1 cellular context compared by ENCODE assay signal in the genomic region with DNA sequence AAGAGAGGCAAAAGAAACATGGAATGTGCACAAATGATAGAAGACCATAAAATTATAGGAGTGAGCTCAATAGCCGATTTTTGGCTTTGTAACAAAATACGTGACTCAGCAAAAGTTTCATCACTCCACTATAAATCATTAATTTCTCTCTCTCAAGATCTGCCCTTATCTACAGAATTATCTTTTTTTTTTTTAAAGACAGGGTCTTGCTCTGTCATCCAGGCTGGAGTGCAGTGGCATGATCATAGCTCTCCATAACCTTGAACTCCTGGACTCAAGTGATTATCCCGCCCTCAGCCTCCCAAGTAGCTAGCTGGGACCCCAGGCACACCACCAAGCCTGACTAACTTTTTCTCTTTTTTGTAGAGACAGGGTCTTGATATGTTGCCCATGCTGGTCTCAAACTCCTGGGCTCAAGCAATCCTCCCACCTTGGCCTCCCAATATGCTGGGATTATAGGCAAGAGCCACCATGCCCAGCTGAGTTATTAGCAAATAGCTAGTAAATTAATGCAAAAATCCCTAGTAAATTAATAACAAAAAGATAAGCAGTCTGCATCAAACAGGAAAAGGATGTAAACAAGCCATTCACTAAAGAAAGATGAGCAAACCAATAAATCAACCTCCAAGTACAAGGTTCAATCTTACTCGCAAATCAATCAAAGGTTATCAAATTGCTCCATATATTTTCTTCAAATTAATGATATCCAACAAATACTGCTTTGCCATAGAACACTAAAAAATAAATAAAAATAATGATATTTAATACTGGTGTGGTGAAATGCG.
TF ChIP-seq lines count a peak whose summit lies in the region.

No MANE protein-coding gene starts in this region.

TF ChIP-seq in liver, 16 proteins besides CTCF, POLR2A, EP300 and RAD21 (continued from another document):
- TF ChIP-seq, protein P1, sequence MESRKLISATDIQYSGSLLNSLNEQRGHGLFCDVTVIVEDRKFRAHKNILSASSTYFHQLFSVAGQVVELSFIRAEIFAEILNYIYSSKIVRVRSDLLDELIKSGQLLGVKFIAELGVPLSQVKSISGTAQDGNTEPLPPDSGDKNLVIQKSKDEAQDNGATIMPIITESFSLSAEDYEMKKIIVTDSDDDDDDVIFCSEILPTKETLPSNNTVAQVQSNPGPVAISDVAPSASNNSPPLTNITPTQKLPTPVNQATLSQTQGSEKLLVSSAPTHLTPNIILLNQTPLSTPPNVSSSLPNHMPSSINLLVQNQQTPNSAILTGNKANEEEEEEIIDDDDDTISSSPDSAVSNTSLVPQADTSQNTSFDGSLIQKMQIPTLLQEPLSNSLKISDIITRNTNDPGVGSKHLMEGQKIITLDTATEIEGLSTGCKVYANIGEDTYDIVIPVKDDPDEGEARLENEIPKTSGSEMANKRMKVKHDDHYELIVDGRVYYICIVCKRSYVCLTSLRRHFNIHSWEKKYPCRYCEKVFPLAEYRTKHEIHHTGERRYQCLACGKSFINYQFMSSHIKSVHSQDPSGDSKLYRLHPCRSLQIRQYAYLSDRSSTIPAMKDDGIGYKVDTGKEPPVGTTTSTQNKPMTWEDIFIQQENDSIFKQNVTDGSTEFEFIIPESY (IDR thresholded peaks at IDR 0.05): no peak
- TF ChIP-seq HNF4A (conservative IDR thresholded peaks at IDR 0.05) (peak; percentile 38 to 66), FOXA2 (IDR thresholded peaks at IDR 0.05) (peak; percentile 28), ATF3 (IDR thresholded peaks at IDR 0.05) (peak; percentile 38), JUND (IDR thresholded peaks at IDR 0.05) (peak in 1 of 2 donors; percentile 15), REST (IDR thresholded peaks at IDR 0.05) (no peak), RXRA (IDR thresholded peaks at IDR 0.05) (no peak), EGR1 (IDR thresholded peaks at IDR 0.05; ENCODE audit: low read depth in 2 of 2) (no peak), TAF1 (conservative IDR thresholded peaks at IDR 0.05) (no peak), YY1 (IDR thresholded peaks at IDR 0.05) (no peak), FOXA1 (IDR thresholded peaks at IDR 0.05) (no peak), NR2F2 (IDR thresholded peaks at IDR 0.05) (no peak), GABPA (IDR thresholded peaks at IDR 0.05 in 1 of 2, conservative IDR thresholded peaks at IDR 0.05 in 1 of 2) (no peak)
- TF ChIP-seq, protein P2, sequence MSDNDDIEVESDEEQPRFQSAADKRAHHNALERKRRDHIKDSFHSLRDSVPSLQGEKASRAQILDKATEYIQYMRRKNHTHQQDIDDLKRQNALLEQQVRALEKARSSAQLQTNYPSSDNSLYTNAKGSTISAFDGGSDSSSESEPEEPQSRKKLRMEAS (IDR thresholded peaks at IDR 0.05): no peak
